In genomic region chr17:49486012-49486641, GRCh38 we compare ENCODE assay signal across 1 cellular context.
TF ChIP-seq lines count a peak whose summit lies in the region.

No MANE protein-coding gene starts in this region.

TF ChIP-seq in K562, 482 proteins besides CTCF, POLR2A, EP300 and RAD21 (continued from another document):
- no peak for TF ChIP-seq ZNF655 (CRISPR knock-in tag; IDR thresholded peaks at IDR 0.05)
- no peak for TF ChIP-seq HCFC1 (IDR thresholded peaks at IDR 0.05; ENCODE audit: low read depth, low read length)
- TF ChIP-seq GABPA (tag; conservative IDR thresholded peaks at IDR 0.05; ENCODE audit: low read depth), result peak; percentile 40
- no peak for TF ChIP-seq JUND (IDR thresholded peaks at IDR 0.05; ENCODE audit: borderline replicate concordance, low read depth, low read length)
- no peak for TF ChIP-seq JUND (tag; IDR thresholded peaks at IDR 0.05; ENCODE audit: borderline replicate concordance, low read depth, low read length)
- TF ChIP-seq LCOR (CRISPR knock-in tag; IDR thresholded peaks at IDR 0.05), result no peak
- peak; percentile 13; the same call in 1 of the 2 replicates for TF ChIP-seq CTBP1 (IDR thresholded peaks at IDR 0.05; ENCODE audit: borderline replicate concordance)
